In the genomic region with DNA sequence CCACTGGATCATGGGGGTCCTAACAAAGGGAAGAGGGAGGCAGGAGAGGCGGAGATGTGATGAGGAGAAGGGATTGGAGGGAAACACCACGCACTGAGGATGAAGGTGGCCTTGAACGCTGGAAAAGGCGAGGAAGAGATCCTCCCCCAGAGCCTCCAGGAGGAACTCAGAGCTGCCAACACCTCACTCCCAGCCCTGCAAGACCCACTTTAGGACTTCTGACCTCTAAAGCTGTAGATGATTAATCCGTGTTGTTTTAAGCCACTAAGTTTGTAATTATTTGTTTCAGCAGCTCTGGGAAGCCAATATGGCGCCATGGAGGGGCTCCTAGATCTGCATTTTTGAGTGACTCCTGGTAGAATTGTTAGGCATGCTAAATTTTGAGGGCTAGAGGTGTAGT, we compare ENCODE assay signal across 17 cellular contexts.
DNase-seq lines count a peak whose midpoint lies in the region; ATAC-seq and TF ChIP-seq lines count a peak whose summit lies in the region.
"Had no signal": no experiment of that assay in that cellular context is flagged by ENCODE, and none has a peak within 500 bp of the region (broad histone marks: within the 10 kb centered on the region; RNA-seq: fewer than 3 reads in every experiment).

No MANE protein-coding gene starts in this region.

- no peaks in the 10 kb centered on the region for H3K9me3 ChIP-seq in BLaER1

- no peaks in the 10 kb centered on the region for H3K36me3 ChIP-seq in BLaER1

- no peaks in the 10 kb centered on the region for H3K27me3 ChIP-seq in BLaER1

- no peak overlapping the region for H3K9ac ChIP-seq in BLaER1

- H3K4me3 ChIP-seq in BLaER1, result no peak overlapping the region
- H3K4me3 ChIP-seq: GM12878 had no signal

- DNase-seq in NCI-H82 (lab: John Stamatoyannopoulos, UW) (peak; percentile 7), NCI-H82 treated with DMSO at 0.1 percent for 48 hours (lab: John Stamatoyannopoulos, UW; ENCODE audit: unreplicated experiment) (no peak), glutamatergic neuron (no peak), nephron progenitor cell (no peak), amygdala (lab: John Stamatoyannopoulos, UW) (no peak)
- no peak for DNase-seq in stimulated activated CD4-positive, alpha-beta T cell treated with anti-CD3 and anti-CD28 coated beads, Interleukin-2, amount 100 ng/mL, for 48 hours
- DNase-seq: 8988T, COR-L47, MV-4-11, NCI-H187, NCI-H510A treated with DMSO at 0.1 percent for 48 hours, NCI-H774, RPMI8226, SHP77 treated with DMSO at 0.1 percent for 48 hours had no signal

- H3K36me3 Mint-ChIP-seq in glutamatergic neuron (ENCODE audit: unreplicated experiment) (no peaks in the 10 kb centered on the region), nephron progenitor cell (ENCODE audit: low read depth) (no peaks in the 10 kb centered on the region)

- no peaks in the 10 kb centered on the region for H4K20me1 ChIP-seq in BLaER1

- no peak for TF ChIP-seq CTCF in glutamatergic neuron (IDR thresholded peaks at IDR 0.05; ENCODE audit: partially characterized antibody, unreplicated experiment)
- no peak for TF ChIP-seq CTCF in nephron progenitor cell (IDR thresholded peaks at IDR 0.05)

- H3K27ac Mint-ChIP-seq in glutamatergic neuron (ENCODE audit: unreplicated experiment), result peak overlapping the region; percentile 82
- peak overlapping the region; percentile 1 for H3K27ac Mint-ChIP-seq in nephron progenitor cell

- peak overlapping the region; percentile 49; the same call in 1 of the 2 replicates for H3K27ac ChIP-seq in BLaER1

- H3K4me3 Mint-ChIP-seq in glutamatergic neuron (ENCODE audit: unreplicated experiment) (peak overlapping the region; percentile 78), nephron progenitor cell (no peak overlapping the region)

- ATAC-seq in HG02973 (IDR thresholded peaks at IDR 0.05; ENCODE audit: unreplicated experiment), result no peak

- H3K9me3 Mint-ChIP-seq in glutamatergic neuron (ENCODE audit: unreplicated experiment), result peaks cover 10% of the 10 kb centered on the region
- H3K9me3 Mint-ChIP-seq in nephron progenitor cell, result no peaks in the 10 kb centered on the region

- H3K4me1 Mint-ChIP-seq in glutamatergic neuron (ENCODE audit: low read depth, unreplicated experiment), result peaks cover 32% of the 10 kb centered on the region
- peaks cover 37% of the 10 kb centered on the region for H3K4me1 Mint-ChIP-seq in nephron progenitor cell

- peaks cover 38% of the 10 kb centered on the region for H3K4me1 ChIP-seq in BLaER1

- H3K4me2 ChIP-seq in BLaER1, result peak overlapping the region; percentile 84

- peaks cover 9% of the 10 kb centered on the region for H3K27me3 Mint-ChIP-seq in glutamatergic neuron (ENCODE audit: unreplicated experiment)
- peaks cover 8% of the 10 kb centered on the region for H3K27me3 Mint-ChIP-seq in nephron progenitor cell (ENCODE audit: low read depth, poor library complexity)
